8 cellular contexts compared by ENCODE assay signal in the genomic region with DNA sequence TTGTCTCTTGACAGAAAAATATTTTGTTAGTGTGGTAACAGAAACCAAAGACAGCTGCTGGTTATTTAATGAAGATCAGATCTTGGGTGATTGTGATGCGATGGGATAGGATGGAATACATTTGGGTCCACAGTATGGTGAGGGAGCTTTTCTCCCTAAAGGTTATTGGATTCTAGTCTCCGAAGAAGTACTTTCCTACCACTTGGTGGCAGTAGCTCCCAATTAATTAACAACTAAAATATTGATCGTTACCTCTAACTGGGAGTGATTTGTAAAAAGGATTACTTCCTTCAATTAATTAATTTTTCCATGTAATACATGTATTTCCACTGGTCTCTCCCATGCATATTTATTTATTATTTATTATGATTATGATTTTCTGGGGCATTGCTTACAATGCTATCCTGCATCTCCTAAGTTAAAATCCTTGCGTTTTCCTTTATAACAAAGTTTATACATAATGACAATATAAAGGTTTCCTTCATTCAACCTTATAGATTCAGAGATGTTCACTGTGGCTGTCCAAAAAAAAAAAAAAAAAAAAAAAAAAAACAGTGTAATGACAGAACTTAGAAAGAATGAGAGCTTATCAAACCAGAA. TPM values are rescaled to one million over a fixed set of nuclear protein-coding genes. Genes with fewer than 3 reads are reported as not detected.
A peak's percentile ranks its signal among the peaks of the same experiment; 100 is the strongest.
DNase-seq lines count a peak whose midpoint lies in the region; ATAC-seq, FAIRE-seq and TF ChIP-seq lines count a peak whose summit lies in the region.

No MANE protein-coding gene starts in this region.

- intact Hi-C loops in posterior cingulate gyrus (cut with DNase I): loop anchor here (2.0 kb wide), 1 partner anchor 851 kb away; no protein-coding TSS in a partner anchor

- ATAC-seq in GM19467 (IDR thresholded peaks at IDR 0.05; ENCODE audit: unreplicated experiment) (peak; percentile 39), HG03469 (IDR thresholded peaks at IDR 0.05; ENCODE audit: unreplicated experiment) (no peak)

- DNase-seq in Ammon's horn (ENCODE audit: low spot score): peak; percentile 54
- peak; percentile 46 for DNase-seq in NCI-H2081 treated with DMSO at 0.1 percent for 48 hours (lab: John Stamatoyannopoulos, UW)
- DNase-seq in adipocyte (ENCODE audit: low read depth): peak; percentile 67
- peak; percentile 54 for DNase-seq in left kidney (ENCODE audit: low read depth, low spot score)
- no peak for DNase-seq in posterior cingulate gyrus
- DNase-seq in GM12891 (ENCODE audit: insufficient read length, low spot score): no peak

- no peaks in the 10 kb centered on the region for H3K36me3 ChIP-seq in adipocyte (ENCODE audit: control insufficient read depth, insufficient read depth, low read length, severe bottlenecking)

- no peaks in the 10 kb centered on the region for H3K9me3 ChIP-seq in adipocyte (ENCODE audit: control insufficient read depth, low read length)

- H3K4me1 ChIP-seq in adipocyte (ENCODE audit: control insufficient read depth, insufficient read depth, low read length): peaks cover 4% of the 10 kb centered on the region

- TF ChIP-seq POLR2A in GM12891 (IDR thresholded peaks at IDR 0.05; ENCODE audit: low read depth, low read length): no peak

- H3K9ac ChIP-seq in adipocyte (ENCODE audit: low read length): no peak overlapping the region

- no peaks in the 10 kb centered on the region for H3K27me3 ChIP-seq in adipocyte (replicated peaks; ENCODE audit: control insufficient read depth, insufficient read depth, low read length)

- FAIRE-seq in GM12891 (lab: Jason Lieb, UNC): no peak

- no peak overlapping the region for H3K4me3 ChIP-seq in adipocyte (ENCODE audit: low read length)

TF ChIP-seq in GM12891, 5 proteins besides CTCF, POLR2A, EP300 and RAD21:
- TF ChIP-seq TAF1 (IDR thresholded peaks at IDR 0.05; ENCODE audit: low read depth, low read length): no peak
- no peak for TF ChIP-seq PAX5 (IDR thresholded peaks at IDR 0.05; ENCODE audit: insufficient read depth, low read length, severe bottlenecking)
- no peak for TF ChIP-seq POU2F2 (IDR thresholded peaks at IDR 0.05; ENCODE audit: low read depth, low read length)
- TF ChIP-seq POLR2AphosphoS5 (IDR thresholded peaks at IDR 0.05; ENCODE audit: low read depth, low read length): no peak
- no peak for TF ChIP-seq SPI1 (IDR thresholded peaks at IDR 0.05; ENCODE audit: low read depth, low read length)

RNA-seq across cellular contexts. Expression of gene TMEM196, which starts 25.6 kb away (rescaled TPM):
- not detected for polyA plus RNA-seq in GM12891 (2012; ENCODE audit: low read depth, missing spikeins)

RNA-seq across cellular contexts. Expression of gene POLR1F, which starts 39.0 kb away (rescaled TPM):
- 10.8 TPM for polyA plus RNA-seq in GM12891 (2012; ENCODE audit: low read depth, missing spikeins)

Comparison
In these comparisons a context has a peak if more than half of its experiments do, and no peak if none do; other contexts are left out.
1. DNase-seq: peak in Ammon's horn (single experiment), NCI-H2081 treated with DMSO at 0.1 percent for 48 hours (single experiment), adipocyte (single experiment) and left kidney (single experiment); none in posterior cingulate gyrus (0 of 10) and GM12891 (single experiment).